Comparison of ENCODE assay signal across 9 cellular contexts in genomic region chr9:12702160-12702758, GRCh38. TPM values are rescaled to one million over a fixed set of nuclear protein-coding genes. Genes with fewer than 3 reads are reported as not detected.
A peak's percentile ranks its signal among the peaks of the same experiment; 100 is the strongest.
DNase-seq lines count a peak whose midpoint lies in the region; ATAC-seq, FAIRE-seq and TF ChIP-seq lines count a peak whose summit lies in the region.
"Had no signal": no experiment of that assay in that cellular context is flagged by ENCODE, and none has a peak within 500 bp of the region (broad histone marks: within the 10 kb centered on the region; RNA-seq: fewer than 3 reads in every experiment).

No MANE protein-coding gene starts in this region.

- H3K36me3 ChIP-seq in GM12878 (ENCODE audit: control insufficient read depth in 2 of 2, insufficient read depth in 2 of 2, low read length in 1 of 2) (no peaks in the 10 kb centered on the region), kidney (ENCODE audit: control insufficient read depth in 1 of 2, insufficient read depth in 2 of 2, low read length in 2 of 2) (no peaks in the 10 kb centered on the region)

- H3K9me3 ChIP-seq in GM12878 (replicated peaks; ENCODE audit: control insufficient read depth, insufficient read depth, low read length) (no peaks in the 10 kb centered on the region), kidney (ENCODE audit: control insufficient read depth in 1 of 2, low read length in 2 of 2) (no peaks in the 10 kb centered on the region)

- intact Hi-C loops in GM12878 (cut with micrococcal nuclease; ENCODE audit: unreplicated experiment) (no loop called here), kidney (cut with DNase I) (no loop called here)

- no peak overlapping the region for H2AFZ ChIP-seq in GM12878 (ENCODE audit: control insufficient read depth, low read depth, low read length)

- 0 out of 2 replicates have a peak, but pooled peaks have one; percentile 5 for TF ChIP-seq RAD21 in GM12878 (IDR thresholded peaks at IDR 0.05; ENCODE audit: insufficient read depth, low read depth, low read length)

- no peak for TF ChIP-seq POLR2A in GM12878 (IDR thresholded peaks at IDR 0.05; ENCODE audit: low read depth, low read length)

- WGBS in GM12878 (ENCODE audit: insufficient coverage, insufficient replicate concordance, low lambda C conversion rate, missing lambda C conversion rate) = 16% methylated on average over 6 of the region's 6 CpGs

- FAIRE-seq in A204.1 (lab: Jason Lieb, UNC) (peak; percentile 99), GM12878 (lab: Jason Lieb, UNC) (no peak), kidney (lab: Jason Lieb, UNC) (no peak), urothelium cell line (lab: Jason Lieb, UNC) (no peak)

- H3K4me2 ChIP-seq in GM12878 (ENCODE audit: control insufficient read depth, insufficient read depth) = no peak overlapping the region

- SMC1A ChIA-PET in GM12878 (lab: Charles Lee; ENCODE audit: uncharacterized antibody, unreplicated experiment) = no interaction called here

- H3K4me3 ChIP-seq in GM12878 (no peak overlapping the region), kidney (ENCODE audit: low read length in 2 of 2) (no peak overlapping the region)

- POLR2A ChIA-PET in GM12878 (lab: Charles Lee) = no interaction called here

- H4K20me1 ChIP-seq in GM12878 (ENCODE audit: control insufficient read depth, insufficient read depth) = no peaks in the 10 kb centered on the region

- H3K4me1 ChIP-seq in GM12878 (ENCODE audit: control insufficient read depth, insufficient read depth, low read length) (no peaks in the 10 kb centered on the region), kidney (ENCODE audit: control insufficient read depth in 1 of 2, insufficient read depth in 1 of 2, low read depth in 1 of 2, low read length in 2 of 2) (no peaks in the 10 kb centered on the region)

- ATAC-seq in GM12878 (no peak), HG03457 (IDR thresholded peaks at IDR 0.05; ENCODE audit: unreplicated experiment) (no peak)

- H3K27me3 ChIP-seq in GM12878 (replicated peaks in 1 of 2; ENCODE audit: control insufficient read depth in 2 of 2, insufficient read depth in 2 of 2, low read length in 1 of 2) = no peaks in the 10 kb centered on the region

- no peak overlapping the region for H3K27ac ChIP-seq in GM12878 (ENCODE audit: control insufficient read depth, insufficient read depth)
- H3K27ac ChIP-seq in kidney (ENCODE audit: low read depth in 2 of 2, low read length in 2 of 2) = no peak overlapping the region

- RAD21 ChIA-PET in GM12878 (lab: Charles Lee; ENCODE audit: unreplicated experiment) = interaction anchor here (0.9 kb wide), 1 partner anchor 388 kb away, joined by 3 read pairs; no protein-coding TSS in a partner anchor

- H3K9ac ChIP-seq in GM12878 (ENCODE audit: control insufficient read depth, insufficient read depth, low read length) (no peak overlapping the region), kidney (ENCODE audit: low read length in 2 of 2) (no peak overlapping the region)

- no peaks in the 10 kb centered on the region for H3K79me2 ChIP-seq in GM12878 (ENCODE audit: control insufficient read depth, insufficient read depth, low read length)

- TF ChIP-seq EP300 in GM12878 (IDR thresholded peaks at IDR 0.05; ENCODE audit: borderline replicate concordance in 1 of 2, control insufficient read depth in 1 of 2, low read depth in 2 of 2, low read length in 2 of 2) = no peak

- DNase-seq in GM12878 (ENCODE audit: low read depth, low spot score) (no peak), kidney (peak; percentile 15), urothelium cell line (ENCODE audit: low spot score) (peak; percentile 22), NCI-H345 treated with DMSO at 0.1 percent for 48 hours (lab: John Stamatoyannopoulos, UW; ENCODE audit: unreplicated experiment) (no peak)
- no peak for DNase-seq in stimulated activated CD8-positive, alpha-beta memory T cell treated with anti-CD3 and anti-CD28 coated beads, Interleukin-4, amount 100 ng/mL, for 48 hours
- DNase-seq: activated B cell treated with CpG ODN at 0.5 μM for 24 hours had no signal

- in situ Hi-C loops in GM12878 (cut with MboI) = no loop called here

- no TSS peak for BruUV-seq in GM12878 (replicated peaks; lab: Mats Ljungman, UMichigan)

- CTCF ChIA-PET in GM12878 (lab: Yijun Ruan, JAX) = interaction anchor here (0.7 kb wide), 2 partner anchors 354 to 855 kb away, joined by 3 to 4 read pairs; no protein-coding TSS in a partner anchor

- TF ChIP-seq CTCF in LNCAP (IDR thresholded peaks at IDR 0.05) (peak; percentile 89), GM12878 (IDR thresholded peaks at IDR 0.05 in 2 of 3, conservative IDR thresholded peaks at IDR 0.05 in 1 of 3; ENCODE audit: control insufficient read depth in 2 of 3, extremely low read depth in 1 of 3, insufficient read depth in 1 of 3, low read depth in 3 of 3, low read length in 3 of 3) (no peak; a peak in 1 of 6 replicates), kidney (IDR thresholded peaks at IDR 0.05; ENCODE audit: borderline replicate concordance, extremely low read depth, insufficient read depth) (peak; percentile 60)

TF ChIP-seq in GM12878, 131 proteins besides CTCF, POLR2A, EP300 and RAD21:
- no peak for TF ChIP-seq ZNF384 (IDR thresholded peaks at IDR 0.05; ENCODE audit: borderline replicate concordance, low read depth, low read length)
- no peak for TF ChIP-seq GATAD2B (conservative IDR thresholded peaks at IDR 0.05; ENCODE audit: low read depth)
- no peak for TF ChIP-seq ZZZ3 (IDR thresholded peaks at IDR 0.05; ENCODE audit: control insufficient read depth, insufficient read length, low read depth)
- no peak for TF ChIP-seq EZH2 (IDR thresholded peaks at IDR 0.05; ENCODE audit: borderline replicate concordance, control insufficient read depth, low read depth, low read length)
- no peak for TF ChIP-seq POLR2AphosphoS5 (IDR thresholded peaks at IDR 0.05; ENCODE audit: low read length)
- no peak for TF ChIP-seq CEBPZ (IDR thresholded peaks at IDR 0.05; ENCODE audit: low read depth, low read length)
- no peak for TF ChIP-seq CBX3 (IDR thresholded peaks at IDR 0.05; ENCODE audit: borderline replicate concordance, low read depth)
- no peak for TF ChIP-seq STAT3 (IDR thresholded peaks at IDR 0.05; ENCODE audit: low read depth, low read length)

RNA-seq across cellular contexts. Expression of gene TYRP1, which starts 9.1 kb away (rescaled TPM):
- not detected in 2 replicates for total RNA-seq in GM12878 (2013; cell fraction: nucleolus; rRNA removed)
- not detected in 2 replicates for total RNA-seq in GM12878 (2014; rRNA removed)
- not detected in 2 replicates for total RNA-seq in GM12878 (2014; rRNA removed; fragmentation: Illumina TruSeq; extraction: Trizol)
- total RNA-seq in GM12878 (2021) = not detected in 2 replicates
- not detected for polyA plus RNA-seq in GM12878 (2011; ENCODE audit: low read depth)
- not detected in 2 replicates for polyA plus RNA-seq in GM12878 (2011; rRNA removed)
- not detected in 2 replicates for polyA plus RNA-seq in GM12878 (2011; cell fraction: cytosol; rRNA removed)
- polyA plus RNA-seq in GM12878 (2011; cell fraction: nucleus; rRNA removed) = not detected in 2 replicates
- not detected in 2 replicates for polyA plus RNA-seq in GM12878 (2012)
- 0.01 TPM in 1 of 2 replicates, not detected in the other for polyA plus RNA-seq in GM12878 (2014; fragmentation: Illumina TruSeq; extraction: Trizol)
- polyA plus RNA-seq in GM12878 (2014; fragmentation: Nextera tagmentation; extraction: Ambion mirVana) = not detected
- not detected in 2 replicates for polyA plus RNA-seq in GM12878 (2014; rRNA removed)
- polyA plus RNA-seq in GM12878 (2016; fragmentation: Nextera tagmentation; extraction: Ambion mirVana) = not detected
- not detected in 2 replicates for polyA minus RNA-seq in GM12878 (2011; rRNA and poly(A)+ RNA removed)
- not detected in 2 replicates for polyA minus RNA-seq in GM12878 (2011; cell fraction: cytosol; rRNA and poly(A)+ RNA removed)
- not detected in 2 replicates for polyA minus RNA-seq in GM12878 (2011; cell fraction: nucleus; rRNA and poly(A)+ RNA removed)
- 0.41 TPM for total RNA-seq in kidney
- polyA plus RNA-seq in kidney (ENCODE audit: insufficient read depth, low read depth, low replicate concordance) = 10.0 TPM
- total RNA-seq: activated B cell treated with CpG ODN at 0.5 μM for 24 hours had no signal

Comparison
In these comparisons a context has a peak if more than half of its experiments do, and no peak if none do; other contexts are left out.
1. CTCF ChIP-seq: peak in LNCAP (single experiment) and kidney (single experiment); none in GM12878 (0 of 3).
2. DNase-seq: peak in kidney (single experiment) and urothelium cell line (single experiment); none in GM12878 (single experiment), NCI-H345 treated with DMSO at 0.1 percent for 48 hours (single experiment) and stimulated activated CD8-positive, alpha-beta memory T cell treated with anti-CD3 and anti-CD28 coated beads, Interleukin-4, amount 100 ng/mL, for 48 hours (single experiment).